In the genomic region with DNA sequence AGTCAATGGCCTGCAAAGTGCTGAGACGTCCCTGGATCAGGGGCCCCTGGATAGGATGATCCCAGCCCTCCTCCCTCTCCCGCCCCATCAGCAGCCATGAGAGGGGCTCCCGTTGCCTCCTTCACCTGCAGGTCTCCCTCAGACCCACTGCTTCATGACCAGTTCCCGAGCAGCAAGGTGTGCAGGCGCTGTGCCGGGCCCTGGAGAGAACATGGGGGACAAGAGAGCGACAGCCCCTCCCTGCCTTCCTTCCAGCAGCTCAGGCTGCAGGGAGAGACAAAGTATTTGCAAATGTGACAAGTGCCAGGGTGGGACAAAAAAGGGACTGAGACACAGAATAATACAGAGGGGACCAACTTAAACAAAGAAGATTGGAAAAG, we compare ENCODE assay signal across 1 cellular context.
TF ChIP-seq lines count a peak whose summit lies in the region.

No MANE protein-coding gene starts in this region.

TF ChIP-seq in WTC11, 78 proteins besides CTCF, POLR2A, EP300 and RAD21:
- TF ChIP-seq GABPB1 (CRISPR knock-in tag; IDR thresholded peaks at IDR 0.05) (no peak), NFATC4 (CRISPR knock-in tag; IDR thresholded peaks at IDR 0.05) (no peak), JUN (CRISPR knock-in tag; IDR thresholded peaks at IDR 0.05) (no peak), NR3C1 (CRISPR knock-in tag; conservative IDR thresholded peaks at IDR 0.05; ENCODE audit: low read depth) (no peak), ZNF425 (CRISPR knock-in tag; conservative IDR thresholded peaks at IDR 0.05) (no peak), ZNF121 (CRISPR knock-in tag; IDR thresholded peaks at IDR 0.05) (no peak), AR (CRISPR knock-in tag; IDR thresholded peaks at IDR 0.05) (no peak), ERG (CRISPR knock-in tag; IDR thresholded peaks at IDR 0.05) (no peak), USF2 (CRISPR knock-in tag; IDR thresholded peaks at IDR 0.05) (no peak), FOXJ3 (CRISPR knock-in tag; IDR thresholded peaks at IDR 0.05; ENCODE audit: borderline replicate concordance) (no peak), PRRX2 (CRISPR knock-in tag; IDR thresholded peaks at IDR 0.05) (no peak), EMX1 (CRISPR knock-in tag; IDR thresholded peaks at IDR 0.05) (no peak), NFYB (CRISPR knock-in tag; conservative IDR thresholded peaks at IDR 0.05; ENCODE audit: low read depth) (no peak), ZNF423 (CRISPR knock-in tag; IDR thresholded peaks at IDR 0.05) (no peak), ZNF232 (CRISPR knock-in tag; IDR thresholded peaks at IDR 0.05) (no peak)
- TF ChIP-seq, protein P1, sequence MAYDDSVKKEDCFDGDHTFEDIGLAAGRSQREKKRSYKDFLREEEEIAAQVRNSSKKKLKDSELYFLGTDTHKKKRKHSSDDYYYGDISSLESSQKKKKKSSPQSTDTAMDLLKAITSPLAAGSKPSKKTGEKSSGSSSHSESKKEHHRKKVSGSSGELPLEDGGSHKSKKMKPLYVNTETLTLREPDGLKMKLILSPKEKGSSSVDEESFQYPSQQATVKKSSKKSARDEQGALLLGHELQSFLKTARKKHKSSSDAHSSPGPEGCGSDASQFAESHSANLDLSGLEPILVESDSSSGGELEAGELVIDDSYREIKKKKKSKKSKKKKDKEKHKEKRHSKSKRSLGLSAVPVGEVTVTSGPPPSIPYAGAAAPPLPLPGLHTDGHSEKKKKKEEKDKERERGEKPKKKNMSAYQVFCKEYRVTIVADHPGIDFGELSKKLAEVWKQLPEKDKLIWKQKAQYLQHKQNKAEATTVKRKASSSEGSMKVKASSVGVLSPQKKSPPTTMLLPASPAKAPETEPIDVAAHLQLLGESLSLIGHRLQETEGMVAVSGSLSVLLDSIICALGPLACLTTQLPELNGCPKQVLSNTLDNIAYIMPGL (CRISPR knock-in tag; IDR thresholded peaks at IDR 0.05), result no peak
- TF ChIP-seq, protein P2, sequence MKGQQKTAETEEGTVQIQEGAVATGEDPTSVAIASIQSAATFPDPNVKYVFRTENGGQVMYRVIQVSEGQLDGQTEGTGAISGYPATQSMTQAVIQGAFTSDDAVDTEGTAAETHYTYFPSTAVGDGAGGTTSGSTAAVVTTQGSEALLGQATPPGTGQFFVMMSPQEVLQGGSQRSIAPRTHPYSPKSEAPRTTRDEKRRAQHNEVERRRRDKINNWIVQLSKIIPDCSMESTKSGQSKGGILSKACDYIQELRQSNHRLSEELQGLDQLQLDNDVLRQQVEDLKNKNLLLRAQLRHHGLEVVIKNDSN (CRISPR knock-in tag; IDR thresholded peaks at IDR 0.05), result no peak
